In the genomic region with DNA sequence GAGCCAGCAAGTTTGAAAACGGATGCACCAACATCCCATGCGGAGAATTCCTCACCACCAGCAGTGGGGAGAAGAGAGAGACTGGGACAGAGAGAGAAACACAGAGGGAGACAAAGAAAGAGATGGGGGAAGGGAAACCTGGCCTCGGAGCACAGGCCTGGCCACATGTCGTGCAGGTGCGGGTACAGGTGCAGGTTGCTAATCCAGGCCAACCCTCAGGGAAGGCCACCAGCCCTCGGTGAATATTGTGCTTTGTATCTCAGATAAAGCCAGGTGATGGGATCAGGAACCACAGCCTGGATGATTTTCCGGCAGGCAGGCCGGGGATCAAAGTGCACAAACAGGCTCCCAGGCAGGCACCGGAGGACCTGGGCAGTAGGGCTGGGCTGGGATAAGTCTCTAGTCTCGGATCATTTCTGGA, we compare ENCODE assay signal across 11 cellular contexts. TPM values are rescaled to one million over a fixed set of nuclear protein-coding genes. Genes with fewer than 3 reads are reported as not detected.
DNase-seq lines count a peak whose midpoint lies in the region; ATAC-seq and TF ChIP-seq lines count a peak whose summit lies in the region.
"Had no signal": no experiment of that assay in that cellular context is flagged by ENCODE, and none has a peak within 500 bp of the region (broad histone marks: within the 10 kb centered on the region; RNA-seq: fewer than 3 reads in every experiment).

No MANE protein-coding gene starts in this region.

- DNase-seq in NCI-H2107 treated with DMSO at 0.1 percent for 48 hours (lab: John Stamatoyannopoulos, UW; ENCODE audit: unreplicated experiment) (peak; percentile 45), NCI-H2107 (lab: John Stamatoyannopoulos, UW) (no peak), mammary epithelial cell (no peak), lower lobe of right lung (no peak), dermis blood vessel endothelial cell (no peak)
- no peak for DNase-seq in activated naive CD4-positive, alpha-beta T cell treated with anti-CD3 and anti-CD28 coated beads for 36 hours
- DNase-seq: 8988T; hippocampal formation; NK-92 treated with Interleukin-12 subunit alpha and Interleukin-12 subunit beta, amount 100 ng/mL, for 24 hours had no signal

- in situ Hi-C loops in mammary epithelial cell (cut with MboI; ENCODE audit: low sequenced_read_pairs in 2 of 2), result loop anchor here (5.0 kb wide), 2 partner anchors 38 to 52 kb away; no protein-coding TSS in a partner anchor

- no peaks in the 10 kb centered on the region for H3K27me3 ChIP-seq in mammary epithelial cell (ENCODE audit: insufficient read depth, low read length)
- H3K27me3 ChIP-seq in lower lobe of right lung (ENCODE audit: low read depth), result no peaks in the 10 kb centered on the region
- H3K27me3 ChIP-seq in thymus (ENCODE audit: control insufficient read depth, insufficient read depth), result peaks cover 37% of the 10 kb centered on the region

- H3K79me2 ChIP-seq in mammary epithelial cell (ENCODE audit: insufficient read depth, low read length), result peaks cover 98% of the 10 kb centered on the region

- TF ChIP-seq CTCF in mammary epithelial cell (conservative IDR thresholded peaks at IDR 0.05 in 1 of 2, IDR thresholded peaks at IDR 0.05 in 1 of 2; ENCODE audit: extremely low read depth in 1 of 2, insufficient read depth in 1 of 2, low read depth in 1 of 2, low read length in 2 of 2), result no peak
- no peak for TF ChIP-seq CTCF in lower lobe of right lung (IDR thresholded peaks at IDR 0.05)

- CTCF ChIA-PET in mammary epithelial cell (lab: Charles Lee; ENCODE audit: low non-redundant PET), result no interaction called here
- CTCF ChIA-PET in activated naive CD4-positive, alpha-beta T cell treated with anti-CD3 and anti-CD28 coated beads for 36 hours (lab: Charles Lee), result no interaction called here

- ATAC-seq in lower lobe of right lung, result no peak
- no peak for ATAC-seq in HG03378 (IDR thresholded peaks at IDR 0.05; ENCODE audit: unreplicated experiment)

- dilution Hi-C loops in mammary epithelial cell (cut with HindIII; ENCODE audit: low sequenced_read_pairs), result loop anchor here (5.0 kb wide), 1 partner anchor 92 kb away; no protein-coding TSS in a partner anchor

- peaks cover 4% of the 10 kb centered on the region for H3K9me3 Mint-ChIP-seq in activated naive CD4-positive, alpha-beta T cell treated with anti-CD3 and anti-CD28 coated beads for 36 hours

- H3K9me3 ChIP-seq in mammary epithelial cell (replicated peaks; ENCODE audit: insufficient read depth, low read length) (no peaks in the 10 kb centered on the region), lower lobe of right lung (no peaks in the 10 kb centered on the region), thymus (ENCODE audit: control insufficient read depth) (peaks cover 1% of the 10 kb centered on the region)

- H3K27me3 Mint-ChIP-seq in activated naive CD4-positive, alpha-beta T cell treated with anti-CD3 and anti-CD28 coated beads for 36 hours (ENCODE audit: low read depth), result peaks cover 33% of the 10 kb centered on the region

- H3K4me3 ChIP-seq in mammary epithelial cell (replicated peaks in 1 of 3; ENCODE audit: insufficient read depth in 1 of 3, low read depth in 2 of 3, low read length in 3 of 3) (no peak overlapping the region), lower lobe of right lung (no peak overlapping the region), thymus (ENCODE audit: low read length) (no peak overlapping the region)

- H3K4me1 ChIP-seq in mammary epithelial cell (ENCODE audit: insufficient read depth, low read length) (peaks cover 66% of the 10 kb centered on the region), lower lobe of right lung (peaks cover 73% of the 10 kb centered on the region), thymus (ENCODE audit: control insufficient read depth, insufficient read depth, low read length) (peaks cover 4% of the 10 kb centered on the region)

- BruUV-seq in mammary epithelial cell (replicated peaks; lab: Mats Ljungman, UMichigan), result no TSS peak

- H3K27ac ChIP-seq in mammary epithelial cell (ENCODE audit: insufficient read depth, low read depth, low read length), result no peak overlapping the region
- peak overlapping the region; percentile 0 for H3K27ac ChIP-seq in lower lobe of right lung
- H3K27ac ChIP-seq in thymus (ENCODE audit: low read depth), result peak overlapping the region; percentile 33

- H3K36me3 ChIP-seq in mammary epithelial cell (ENCODE audit: insufficient read depth, low read length), result peaks cover 20% of the 10 kb centered on the region
- no peaks in the 10 kb centered on the region for H3K36me3 ChIP-seq in lower lobe of right lung
- H3K36me3 ChIP-seq in thymus (ENCODE audit: control insufficient read depth, insufficient read depth), result no peaks in the 10 kb centered on the region

- H3K27ac Mint-ChIP-seq in activated naive CD4-positive, alpha-beta T cell treated with anti-CD3 and anti-CD28 coated beads for 36 hours, result no peak overlapping the region

- no peak overlapping the region for H3K9ac ChIP-seq in mammary epithelial cell (ENCODE audit: insufficient read depth, low read length)

- H3K4me2 ChIP-seq in mammary epithelial cell (ENCODE audit: insufficient read depth, low read depth, low read length), result peak overlapping the region; percentile 100

- H2AFZ ChIP-seq in mammary epithelial cell (ENCODE audit: low read depth, low read length), result no peak overlapping the region

- H3K36me3 Mint-ChIP-seq in activated naive CD4-positive, alpha-beta T cell treated with anti-CD3 and anti-CD28 coated beads for 36 hours (ENCODE audit: low read depth), result no peaks in the 10 kb centered on the region

- H4K20me1 ChIP-seq in mammary epithelial cell (ENCODE audit: insufficient read depth, low read length), result peaks cover 9% of the 10 kb centered on the region

- peaks cover 9% of the 10 kb centered on the region for H3K4me1 Mint-ChIP-seq in activated naive CD4-positive, alpha-beta T cell treated with anti-CD3 and anti-CD28 coated beads for 36 hours (ENCODE audit: low read depth)

- intact Hi-C loops in mammary epithelial cell (cut with micrococcal nuclease), result no loop called here
- intact Hi-C loops in lower lobe of right lung (cut with DNase I), result no loop called here
- intact Hi-C loops in activated naive CD4-positive, alpha-beta T cell treated with anti-CD3 and anti-CD28 coated beads for 36 hours (cut with micrococcal nuclease), result no loop called here

- 52% methylated on average over 10 of the region's 10 CpGs for WGBS in mammary epithelial cell (ENCODE audit: low coverage, missing lambda C conversion rate)
- 86% methylated on average over 10 of the region's 10 CpGs for WGBS in thymus

- no peak overlapping the region for H3K4me3 Mint-ChIP-seq in activated naive CD4-positive, alpha-beta T cell treated with anti-CD3 and anti-CD28 coated beads for 36 hours

RNA-seq across cellular contexts. Expression of gene GAS6, which starts 3.8 kb away (rescaled TPM):
- 100 to 1,000 TPM; 221 to 311 TPM for total RNA-seq in mammary epithelial cell
- polyA plus RNA-seq in mammary epithelial cell, result 196 TPM
- 53.3 TPM for polyA minus RNA-seq in mammary epithelial cell
- 111 TPM for total RNA-seq in lower lobe of right lung
- polyA plus RNA-seq in thymus, result 89.4 TPM
- total RNA-seq in dermis blood vessel endothelial cell, result 147 and 174 TPM in 2 replicates
- total RNA-seq in activated naive CD4-positive, alpha-beta T cell treated with anti-CD3 and anti-CD28 coated beads for 36 hours, result 1 to 10 TPM; 1.7 to 3.2 TPM

Comparison
In these comparisons a context has a peak if more than half of its experiments do, and no peak if none do; other contexts are left out.
1. RNA of gene GAS6, which starts 3.8 kb away (total RNA-seq): 221 to 311 TPM in mammary epithelial cell, 147 to 174 TPM in dermis blood vessel endothelial cell and 111 TPM in lower lobe of right lung (single experiment); 1.7 to 3.2 TPM in activated naive CD4-positive, alpha-beta T cell treated with anti-CD3 and anti-CD28 coated beads for 36 hours; every median in the first group is over 10 times any median in the second.